In genomic region chr11:65491614-65492386, GRCh38 we compare ENCODE assay signal across 8 cellular contexts. TPM values are rescaled to one million over a fixed set of nuclear protein-coding genes. Genes with fewer than 3 reads are reported as not detected.
A peak's percentile ranks its signal among the peaks of the same experiment; 100 is the strongest.
DNase-seq lines count a peak whose midpoint lies in the region; ATAC-seq, FAIRE-seq and TF ChIP-seq lines count a peak whose summit lies in the region.

No MANE protein-coding gene starts in this region.

- RAD21 ChIA-PET in GM12878 (lab: Charles Lee; ENCODE audit: unreplicated experiment): interaction anchor here (1.1 to 14.2 kb wide), 8 partner anchors 11 to 84 kb away, joined by 3 to 282 read pairs (median 8); partner anchors contain the start of gene NEAT1

- TF ChIP-seq POLR2A in GM12878 (IDR thresholded peaks at IDR 0.05; ENCODE audit: low read depth, low read length): peak; percentile 38; the same call in 1 of the 2 replicates

- dilution Hi-C loops in keratinocyte (cut with MboI; ENCODE audit: extremely low pct_ligation_motif_present, low sequenced_read_pairs): no loop called here

- no peaks in the 10 kb centered on the region for H3K36me3 ChIP-seq in GM12878 (ENCODE audit: control insufficient read depth in 2 of 2, insufficient read depth in 2 of 2, low read length in 1 of 2)
- no peaks in the 10 kb centered on the region for H3K36me3 ChIP-seq in keratinocyte (ENCODE audit: control insufficient read depth in 2 of 2, extremely low read depth in 1 of 2, insufficient read depth in 2 of 2, low read length in 2 of 2)
- no peaks in the 10 kb centered on the region for H3K36me3 ChIP-seq in smooth muscle cell (ENCODE audit: low read depth)

- no peak for FAIRE-seq in GM12878 (lab: Jason Lieb, UNC)
- FAIRE-seq in keratinocyte (lab: Jason Lieb, UNC): no peak

- CTCF ChIA-PET in activated CD4-positive, alpha-beta T cell treated with anti-CD3 and anti-CD28 coated beads, Interleukin-2, amount 10 ng/mL, durations not matched to agents 7 days and 5 days (lab: Charles Lee): interaction anchor here (0.8 to 10.0 kb wide), 3 partner anchors 8 to 76 kb away, joined by 3 to 119 read pairs (median 5); no protein-coding TSS in a partner anchor
- CTCF ChIA-PET in GM12878 (lab: Yijun Ruan, JAX): interaction anchor here (0.7 to 27.9 kb wide), 6 partner anchors 15 to 76 kb away, joined by 3 to 728 read pairs (median 8); partner anchors contain the start of gene NEAT1

- no peaks in the 10 kb centered on the region for H3K9me3 ChIP-seq in GM12878 (replicated peaks; ENCODE audit: control insufficient read depth, insufficient read depth, low read length)
- H3K9me3 ChIP-seq in keratinocyte (ENCODE audit: control insufficient read depth, low read depth, low read length): no peaks in the 10 kb centered on the region
- no peaks in the 10 kb centered on the region for H3K9me3 ChIP-seq in smooth muscle cell (replicated peaks; ENCODE audit: low read depth)

- H3K36me3 Mint-ChIP-seq in activated CD4-positive, alpha-beta T cell treated with anti-CD3 and anti-CD28 coated beads, Interleukin-2, amount 10 ng/mL, durations not matched to agents 7 days and 5 days (ENCODE audit: low read depth): no peaks in the 10 kb centered on the region

- H3K9ac ChIP-seq in GM12878 (ENCODE audit: control insufficient read depth, insufficient read depth, low read length): peak overlapping the region; percentile 81
- H3K9ac ChIP-seq in keratinocyte (ENCODE audit: control insufficient read depth, extremely low read depth, insufficient read depth, low read length): peak overlapping the region; percentile 84
- peak overlapping the region; percentile 92 for H3K9ac ChIP-seq in smooth muscle cell (ENCODE audit: low read depth)

- in situ Hi-C loops in GM12878 (cut with MboI): no loop called here

- no TSS peak for BruUV-seq in GM12878 (replicated peaks; lab: Mats Ljungman, UMichigan)

- peaks cover 61% of the 10 kb centered on the region for H3F3A ChIP-seq in smooth muscle cell (ENCODE audit: low read depth)

- no peaks in the 10 kb centered on the region for H3K27me3 ChIP-seq in GM12878 (replicated peaks in 1 of 2; ENCODE audit: control insufficient read depth in 2 of 2, insufficient read depth in 2 of 2, low read length in 1 of 2)
- H3K27me3 ChIP-seq in keratinocyte (ENCODE audit: control insufficient read depth, extremely low read depth, insufficient read depth, low read length): no peaks in the 10 kb centered on the region
- no peaks in the 10 kb centered on the region for H3K27me3 ChIP-seq in smooth muscle cell (ENCODE audit: low read depth)

- H3K27ac ChIP-seq in GM12878 (ENCODE audit: control insufficient read depth, insufficient read depth): peak overlapping the region; percentile 100
- peak overlapping the region; percentile 94 for H3K27ac ChIP-seq in keratinocyte (ENCODE audit: control insufficient read depth, insufficient read depth, low read length)
- peak overlapping the region; percentile 98 for H3K27ac ChIP-seq in smooth muscle cell (ENCODE audit: low read depth)

- H3K4me3 ChIP-seq in GM12878 (peak overlapping the region; percentile 61; the same call in 1 of the 2 replicates), keratinocyte (ENCODE audit: control insufficient read depth in 2 of 3, extremely low read depth in 1 of 3, insufficient read depth in 2 of 3, low read depth in 1 of 3, low read length in 3 of 3) (peak overlapping the region in 1 of 3 experiments; percentile 9), smooth muscle cell (no peak overlapping the region)

- H3K9me1 ChIP-seq in keratinocyte (ENCODE audit: control insufficient read depth, extremely low read depth, insufficient read depth, low read length): peaks cover 5% of the 10 kb centered on the region

- H3K27me3 Mint-ChIP-seq in activated CD4-positive, alpha-beta T cell treated with anti-CD3 and anti-CD28 coated beads, Interleukin-2, amount 10 ng/mL, durations not matched to agents 7 days and 5 days: no peaks in the 10 kb centered on the region

- H3K9me3 Mint-ChIP-seq in activated CD4-positive, alpha-beta T cell treated with anti-CD3 and anti-CD28 coated beads, Interleukin-2, amount 10 ng/mL, durations not matched to agents 7 days and 5 days: no peaks in the 10 kb centered on the region

- H3K4me2 ChIP-seq in GM12878 (ENCODE audit: control insufficient read depth, insufficient read depth) (peak overlapping the region; percentile 77), keratinocyte (ENCODE audit: control insufficient read depth, extremely low read depth, insufficient read depth, low read depth, low read length) (peak overlapping the region; percentile 78), smooth muscle cell (peak overlapping the region; percentile 77)

- TF ChIP-seq CTCF in GM12878 (IDR thresholded peaks at IDR 0.05 in 2 of 3, conservative IDR thresholded peaks at IDR 0.05 in 1 of 3; ENCODE audit: control insufficient read depth in 2 of 3, extremely low read depth in 1 of 3, insufficient read depth in 1 of 3, low read depth in 3 of 3, low read length in 3 of 3): no peak
- no peak for TF ChIP-seq CTCF in keratinocyte (optimal IDR thresholded peaks at IDR 0.05 in 1 of 3, IDR thresholded peaks at IDR 0.05 in 1 of 3, conservative IDR thresholded peaks at IDR 0.05 in 1 of 3; ENCODE audit: extremely low read depth in 1 of 3, insufficient read depth in 2 of 3, low read length in 3 of 3)
- TF ChIP-seq CTCF in smooth muscle cell (IDR thresholded peaks at IDR 0.05; ENCODE audit: borderline replicate concordance, insufficient read depth, poor library complexity, severe bottlenecking): no peak

- intact Hi-C loops in GM12878 (cut with micrococcal nuclease; ENCODE audit: unreplicated experiment): no loop called here

- H2AFZ ChIP-seq in GM12878 (ENCODE audit: control insufficient read depth, low read depth, low read length) (peak overlapping the region; percentile 70), keratinocyte (ENCODE audit: control insufficient read depth, low read length) (peak overlapping the region; percentile 24), smooth muscle cell (ENCODE audit: low read depth) (no peak overlapping the region)

- H3K4me1 ChIP-seq in GM12878 (ENCODE audit: control insufficient read depth, insufficient read depth, low read length) (peaks cover 87% of the 10 kb centered on the region), keratinocyte (ENCODE audit: control insufficient read depth, extremely low read depth, insufficient read depth, low read length) (peaks cover 89% of the 10 kb centered on the region), smooth muscle cell (ENCODE audit: low read depth) (peaks cover 80% of the 10 kb centered on the region)

- DNase-seq in activated CD4-positive, alpha-beta T cell treated with anti-CD3 and anti-CD28 coated beads, Interleukin-2, amount 10 ng/mL, durations not matched to agents 7 days and 5 days: no peak
- no peak for DNase-seq in activated CD4-positive, alpha-beta T cell treated with anti-CD3 and anti-CD28 coated beads for 4 hours
- DNase-seq in NCI-H2196 (lab: John Stamatoyannopoulos, UW; ENCODE audit: unreplicated experiment) (peak; percentile 91), GM12878 (ENCODE audit: low read depth, low spot score) (no peak), keratinocyte (ENCODE audit: low read depth, low spot score) (no peak), smooth muscle cell (lab: John Stamatoyannopoulos, UW; ENCODE audit: unreplicated experiment) (peak; percentile 40), iPS-NIHi7 (ENCODE audit: extremely low spot score) (no peak)

- WGBS in GM12878 (ENCODE audit: insufficient coverage, insufficient replicate concordance, low lambda C conversion rate, missing lambda C conversion rate): 1% methylated on average over 17 of the region's 17 CpGs
- 21% methylated on average over 17 of the region's 17 CpGs for WGBS in smooth muscle cell (ENCODE audit: low lambda C conversion rate)

- peaks cover 51% of the 10 kb centered on the region for H3K79me2 ChIP-seq in GM12878 (ENCODE audit: control insufficient read depth, insufficient read depth, low read length)
- peaks cover 9% of the 10 kb centered on the region for H3K79me2 ChIP-seq in keratinocyte (ENCODE audit: control insufficient read depth, insufficient read depth, low read length)
- peaks cover 24% of the 10 kb centered on the region for H3K79me2 ChIP-seq in smooth muscle cell (ENCODE audit: low read depth)

- peak overlapping the region; percentile 73 for H3K27ac Mint-ChIP-seq in activated CD4-positive, alpha-beta T cell treated with anti-CD3 and anti-CD28 coated beads, Interleukin-2, amount 10 ng/mL, durations not matched to agents 7 days and 5 days

- TF ChIP-seq RAD21 in GM12878 (IDR thresholded peaks at IDR 0.05; ENCODE audit: insufficient read depth, low read depth, low read length): no peak

- peak; percentile 6 for ATAC-seq in GM12878
- no peak for ATAC-seq in GM19467 (IDR thresholded peaks at IDR 0.05; ENCODE audit: unreplicated experiment)

- H3K4me3 Mint-ChIP-seq in activated CD4-positive, alpha-beta T cell treated with anti-CD3 and anti-CD28 coated beads, Interleukin-2, amount 10 ng/mL, durations not matched to agents 7 days and 5 days: no peak overlapping the region

- TF ChIP-seq EP300 in GM12878 (IDR thresholded peaks at IDR 0.05; ENCODE audit: borderline replicate concordance in 1 of 2, control insufficient read depth in 1 of 2, low read depth in 2 of 2, low read length in 2 of 2): peak in 1 of 2 experiments; percentile 24; a peak in 1 of 4 replicates

- no peaks in the 10 kb centered on the region for H4K20me1 ChIP-seq in GM12878 (ENCODE audit: control insufficient read depth, insufficient read depth)
- no peaks in the 10 kb centered on the region for H4K20me1 ChIP-seq in keratinocyte (ENCODE audit: control insufficient read depth, extremely low read depth, insufficient read depth, low read length)
- H4K20me1 ChIP-seq in smooth muscle cell (ENCODE audit: low read depth): no peaks in the 10 kb centered on the region

- SMC1A ChIA-PET in GM12878 (lab: Charles Lee; ENCODE audit: uncharacterized antibody, unreplicated experiment): interaction anchor here (1.0 to 15.8 kb wide), 8 partner anchors 8 to 72 kb away, joined by 4 to 146 read pairs (median 10); no protein-coding TSS in a partner anchor

- POLR2A ChIA-PET in activated CD4-positive, alpha-beta T cell treated with anti-CD3 and anti-CD28 coated beads, Interleukin-2, amount 10 ng/mL, durations not matched to agents 7 days and 5 days (lab: Charles Lee): interaction anchor here (0.7 kb wide), 2 partner anchors 14 to 69 kb away, joined by 3 to 5 read pairs; partner anchors contain the start of gene NEAT1
- POLR2A ChIA-PET in GM12878 (lab: Charles Lee): interaction anchor here (0.5 to 16.2 kb wide), 17 partner anchors 4 to 713 kb away, joined by 3 to 429 read pairs (median 6); partner anchors contain the start of genes DPF2, MALAT1 and NEAT1

- peaks cover 64% of the 10 kb centered on the region for H3K4me1 Mint-ChIP-seq in activated CD4-positive, alpha-beta T cell treated with anti-CD3 and anti-CD28 coated beads, Interleukin-2, amount 10 ng/mL, durations not matched to agents 7 days and 5 days

RNA-seq across cellular contexts. Expression of gene MALAT1, which starts 7.0 kb away (rescaled TPM):
- 1,000 to 10,000 TPM; 7,183 to 8,252 TPM for total RNA-seq in activated CD4-positive, alpha-beta T cell treated with anti-CD3 and anti-CD28 coated beads, Interleukin-2, amount 10 ng/mL, durations not matched to agents 7 days and 5 days
- total RNA-seq in GM12878 (2013; cell fraction: nucleolus; rRNA removed): 43,172 and 44,148 TPM in 2 replicates
- total RNA-seq in GM12878 (2014; rRNA removed): 1,917 and 1,986 TPM in 2 replicates
- total RNA-seq in GM12878 (2014; rRNA removed; fragmentation: Illumina TruSeq; extraction: Trizol): 2,052 and 2,660 TPM in 2 replicates
- 3,939 and 4,883 TPM in 2 replicates for total RNA-seq in GM12878 (2021)
- polyA plus RNA-seq in GM12878 (2011; ENCODE audit: low read depth): 704 TPM
- polyA plus RNA-seq in GM12878 (2011; rRNA removed): 659 and 901 TPM in 2 replicates
- polyA plus RNA-seq in GM12878 (2011; cell fraction: cytosol; rRNA removed): 216 and 352 TPM in 2 replicates
- polyA plus RNA-seq in GM12878 (2011; cell fraction: nucleus; rRNA removed): 4,041 and 4,062 TPM in 2 replicates
- 1,013 and 3,952 TPM in 2 replicates for polyA plus RNA-seq in GM12878 (2012)
- polyA plus RNA-seq in GM12878 (2014; fragmentation: Illumina TruSeq; extraction: Trizol): 448 and 686 TPM in 2 replicates
- polyA plus RNA-seq in GM12878 (2014; fragmentation: Nextera tagmentation; extraction: Ambion mirVana): 1,000 to 10,000 TPM; 1,593 to 8,160 TPM
- 1,421 and 1,643 TPM in 2 replicates for polyA plus RNA-seq in GM12878 (2014; rRNA removed)
- polyA plus RNA-seq in GM12878 (2016; fragmentation: Nextera tagmentation; extraction: Ambion mirVana): 1,000 to 10,000 TPM; 6,201 to 6,497 TPM
- 2,928 and 3,606 TPM in 2 replicates for polyA minus RNA-seq in GM12878 (2011; rRNA and poly(A)+ RNA removed)
- polyA minus RNA-seq in GM12878 (2011; cell fraction: cytosol; rRNA and poly(A)+ RNA removed): 1,627 and 2,358 TPM in 2 replicates
- polyA minus RNA-seq in GM12878 (2011; cell fraction: nucleus; rRNA and poly(A)+ RNA removed): 12,181 and 12,309 TPM in 2 replicates
- 337 to 1,845 TPM (median 1,768 TPM) in 3 replicates for polyA plus RNA-seq in keratinocyte
- 22,009 TPM for polyA plus RNA-seq in keratinocyte (2011; ENCODE audit: low read depth)
- 14.9 and 37.5 TPM in 2 replicates for polyA plus RNA-seq in keratinocyte (2011; cell fraction: cytosol; rRNA removed)
- polyA plus RNA-seq in keratinocyte (2011; cell fraction: nucleus; rRNA removed): 6,319 and 7,235 TPM in 2 replicates
- polyA plus RNA-seq in keratinocyte (2012; ENCODE audit: low replicate concordance): 429 and 9,619 TPM in 2 replicates
- polyA minus RNA-seq in keratinocyte: 2,284 to 11,976 TPM (median 9,145 TPM) in 3 replicates
- polyA minus RNA-seq in keratinocyte (2011; cell fraction: cytosol; rRNA and poly(A)+ RNA removed): 408 TPM
- 24,947 and 60,709 TPM in 2 replicates for polyA minus RNA-seq in keratinocyte (2011; cell fraction: nucleus; rRNA and poly(A)+ RNA removed)
- total RNA-seq in smooth muscle cell: 7,019 and 7,386 TPM in 2 replicates
- polyA plus RNA-seq in smooth muscle cell: 6,158 and 16,096 TPM in 2 replicates

RNA-seq across cellular contexts. Expression of gene SCYL1, which starts 33.1 kb away (rescaled TPM):
- total RNA-seq in activated CD4-positive, alpha-beta T cell treated with anti-CD3 and anti-CD28 coated beads, Interleukin-2, amount 10 ng/mL, durations not matched to agents 7 days and 5 days: 10 to 100 TPM; 59.1 to 62.1 TPM
- total RNA-seq in GM12878 (2013; cell fraction: nucleolus; rRNA removed): 28.9 and 34.4 TPM in 2 replicates
- total RNA-seq in GM12878 (2014; rRNA removed): 75.1 and 82.7 TPM in 2 replicates
- total RNA-seq in GM12878 (2014; rRNA removed; fragmentation: Illumina TruSeq; extraction: Trizol): 25.9 and 29.3 TPM in 2 replicates
- total RNA-seq in GM12878 (2021): 66.7 and 67.8 TPM in 2 replicates
- polyA plus RNA-seq in GM12878 (2011; ENCODE audit: low read depth): 16.4 TPM
- 17.8 and 43.1 TPM in 2 replicates for polyA plus RNA-seq in GM12878 (2011; rRNA removed)
- polyA plus RNA-seq in GM12878 (2011; cell fraction: cytosol; rRNA removed): 88.7 and 112 TPM in 2 replicates
- 114 and 150 TPM in 2 replicates for polyA plus RNA-seq in GM12878 (2011; cell fraction: nucleus; rRNA removed)
- 35.1 and 36.8 TPM in 2 replicates for polyA plus RNA-seq in GM12878 (2012)
- 6.9 and 32.5 TPM in 2 replicates for polyA plus RNA-seq in GM12878 (2014; fragmentation: Illumina TruSeq; extraction: Trizol)
- polyA plus RNA-seq in GM12878 (2014; fragmentation: Nextera tagmentation; extraction: Ambion mirVana): 1 to 10 TPM in 1 of 2 experiments, under 1 TPM in 1; 0.80 to 6.3 TPM
- 68.0 and 74.6 TPM in 2 replicates for polyA plus RNA-seq in GM12878 (2014; rRNA removed)
- 10 to 100 TPM; 59.2 to 65.4 TPM for polyA plus RNA-seq in GM12878 (2016; fragmentation: Nextera tagmentation; extraction: Ambion mirVana)
- 43.5 and 70.6 TPM in 2 replicates for polyA minus RNA-seq in GM12878 (2011; rRNA and poly(A)+ RNA removed)
- polyA minus RNA-seq in GM12878 (2011; cell fraction: cytosol; rRNA and poly(A)+ RNA removed): 23.4 and 34.6 TPM in 2 replicates
- 16.7 and 26.3 TPM in 2 replicates for polyA minus RNA-seq in GM12878 (2011; cell fraction: nucleus; rRNA and poly(A)+ RNA removed)
- polyA plus RNA-seq in keratinocyte: 31.3 to 51.2 TPM (median 44.1 TPM) in 3 replicates
- 25.3 TPM for polyA plus RNA-seq in keratinocyte (2011; ENCODE audit: low read depth)
- polyA plus RNA-seq in keratinocyte (2011; cell fraction: cytosol; rRNA removed): 40.7 and 65.2 TPM in 2 replicates
- polyA plus RNA-seq in keratinocyte (2011; cell fraction: nucleus; rRNA removed): 52.1 and 72.4 TPM in 2 replicates
- 33.0 and 44.5 TPM in 2 replicates for polyA plus RNA-seq in keratinocyte (2012; ENCODE audit: low replicate concordance)
- 34.8 to 75.0 TPM (median 43.7 TPM) in 3 replicates for polyA minus RNA-seq in keratinocyte
- polyA minus RNA-seq in keratinocyte (2011; cell fraction: cytosol; rRNA and poly(A)+ RNA removed): 43.0 TPM
- 24.6 and 32.7 TPM in 2 replicates for polyA minus RNA-seq in keratinocyte (2011; cell fraction: nucleus; rRNA and poly(A)+ RNA removed)
- 66.6 and 90.8 TPM in 2 replicates for total RNA-seq in smooth muscle cell
- 108 and 123 TPM in 2 replicates for polyA plus RNA-seq in smooth muscle cell

Comparison
In these comparisons a context has a peak if more than half of its experiments do, and no peak if none do; other contexts are left out.
1. DNase-seq: peak in NCI-H2196 (single experiment) and smooth muscle cell (single experiment); none in activated CD4-positive, alpha-beta T cell treated with anti-CD3 and anti-CD28 coated beads, Interleukin-2, amount 10 ng/mL, durations not matched to agents 7 days and 5 days (single experiment), activated CD4-positive, alpha-beta T cell treated with anti-CD3 and anti-CD28 coated beads for 4 hours (0 of 2), GM12878 (single experiment), keratinocyte (single experiment) and iPS-NIHi7 (single experiment).
2. Peak in every context shown above with its lines, with median percentiles within 50 percentile points of each other: H3K27ac ChIP-seq, H3K4me2 ChIP-seq and H3K9ac ChIP-seq.